Comparison of ENCODE assay signal across 26 cellular contexts in the genomic region with DNA sequence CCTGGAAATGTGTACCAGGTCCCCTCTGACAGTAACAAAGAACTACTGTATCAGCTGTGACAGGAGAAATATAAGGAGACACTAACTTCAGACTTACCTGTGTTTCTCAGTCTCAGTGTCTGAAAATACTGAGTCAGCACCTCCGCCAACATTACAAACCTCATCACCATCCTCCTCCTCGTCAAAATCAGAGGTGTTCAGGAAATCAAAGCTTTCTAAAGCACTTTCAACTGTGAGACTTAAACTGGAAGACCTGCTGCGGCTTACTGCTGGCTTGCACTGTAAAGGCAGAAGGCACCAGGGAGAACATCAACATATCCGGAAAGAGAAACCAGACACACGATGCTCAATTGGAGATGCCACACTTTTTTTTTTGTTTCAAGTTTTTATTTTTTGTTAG. TPM values are rescaled to one million over a fixed set of nuclear protein-coding genes. Genes with fewer than 3 reads are reported as not detected.
DNase-seq lines count a peak whose midpoint lies in the region; ATAC-seq and TF ChIP-seq lines count a peak whose summit lies in the region.
"Had no signal": no experiment of that assay in that cellular context is flagged by ENCODE, and none has a peak within 500 bp of the region (broad histone marks: within the 10 kb centered on the region; RNA-seq: fewer than 3 reads in every experiment).

No MANE protein-coding gene starts in this region.

- H3K4me1 Mint-ChIP-seq in activated CD4-positive, alpha-beta T cell treated with anti-CD3 and anti-CD28 coated beads for 36 hours = peaks cover 72% of the 10 kb centered on the region
- peaks cover 83% of the 10 kb centered on the region for H3K4me1 Mint-ChIP-seq in CD8-positive, alpha-beta T cell (ENCODE audit: low read depth)
- peaks cover 57% of the 10 kb centered on the region for H3K4me1 Mint-ChIP-seq in activated T-helper 1 cell treated with anti-CD3 and anti-CD28 coated beads, Interleukin-12 subunit alpha, Interleukin-12 subunit beta, Interleukin-2, Interleukin-4 antibody, amounts not matched to agents 30 ng/mL and 10 ng/mL and 1 ng/mL, durations not matched to agents 14 hours and 24 hours and 36 hours (ENCODE audit: low read depth)
- H3K4me1 Mint-ChIP-seq in naive thymus-derived CD4-positive, alpha-beta T cell = peaks cover 37 to 93% (median 89%) of the 10 kb centered on the region in 7 donors

- H3K27me3 ChIP-seq in CD8-positive, alpha-beta T cell (ENCODE audit: insufficient read depth, low read length) = no peaks in the 10 kb centered on the region
- no peaks in the 10 kb centered on the region for H3K27me3 ChIP-seq in naive thymus-derived CD4-positive, alpha-beta T cell (ENCODE audit: control insufficient read depth in 2 of 2, insufficient read depth in 2 of 2, low read length in 2 of 2)

- peaks cover 75% of the 10 kb centered on the region for H3K36me3 ChIP-seq in CD8-positive, alpha-beta T cell (ENCODE audit: insufficient read depth, low read length)
- peaks cover 44 to 78% (median 52%) of the 10 kb centered on the region in 3 experiments for H3K36me3 ChIP-seq in naive thymus-derived CD4-positive, alpha-beta T cell (ENCODE audit: control insufficient read depth in 2 of 3, insufficient read depth in 3 of 3, low read length in 3 of 3)

- no peaks in the 10 kb centered on the region for H3K27me3 Mint-ChIP-seq in activated CD4-positive, alpha-beta T cell treated with anti-CD3 and anti-CD28 coated beads for 36 hours
- no peaks in the 10 kb centered on the region for H3K27me3 Mint-ChIP-seq in CD8-positive, alpha-beta T cell (ENCODE audit: low read depth)
- no peaks in the 10 kb centered on the region for H3K27me3 Mint-ChIP-seq in activated T-helper 1 cell treated with anti-CD3 and anti-CD28 coated beads, Interleukin-12 subunit alpha, Interleukin-12 subunit beta, Interleukin-2, Interleukin-4 antibody, amounts not matched to agents 30 ng/mL and 10 ng/mL and 1 ng/mL, durations not matched to agents 14 hours and 24 hours and 36 hours (ENCODE audit: insufficient read depth)
- no peaks in the 10 kb centered on the region for H3K27me3 Mint-ChIP-seq in naive thymus-derived CD4-positive, alpha-beta T cell

- ATAC-seq in activated CD4-positive, alpha-beta T cell treated with anti-CD3 and anti-CD28 coated beads for 36 hours = peak; percentile 77
- ATAC-seq in CD8-positive, alpha-beta T cell = peak; percentile 77
- peak; percentile 84 for ATAC-seq in naive thymus-derived CD4-positive, alpha-beta T cell
- ATAC-seq in GM18873 (IDR thresholded peaks at IDR 0.05; ENCODE audit: low FRiP score, unreplicated experiment) = no peak
- no peak for ATAC-seq in GM18870 (IDR thresholded peaks at IDR 0.05; ENCODE audit: unreplicated experiment)
- ATAC-seq in left lobe of liver = no peak

- H3K27ac ChIP-seq in CD8-positive, alpha-beta T cell (ENCODE audit: low read depth, low read length) = no peak overlapping the region
- H3K27ac ChIP-seq in naive thymus-derived CD4-positive, alpha-beta T cell (ENCODE audit: low read depth, low read length) = peak overlapping the region; percentile 36
- H3K27ac ChIP-seq: GM23248 had no signal

- H3K9me3 ChIP-seq in CD8-positive, alpha-beta T cell (ENCODE audit: low read length) = no peaks in the 10 kb centered on the region
- no peaks in the 10 kb centered on the region for H3K9me3 ChIP-seq in naive thymus-derived CD4-positive, alpha-beta T cell (ENCODE audit: control insufficient read depth in 2 of 3, low read length in 3 of 3)
- H3K9me3 ChIP-seq: Caco-2 had no signal

- POLR2A ChIA-PET in activated CD4-positive, alpha-beta T cell treated with anti-CD3 and anti-CD28 coated beads for 36 hours (lab: Charles Lee) = no interaction called here
- POLR2A ChIA-PET in CD8-positive, alpha-beta T cell (lab: Charles Lee) = interaction anchor here (0.6 to 1.2 kb wide), 3 partner anchors 169 to 179 kb away, joined by 3 to 5 read pairs (median 4); no protein-coding TSS in a partner anchor
- POLR2A ChIA-PET in naive thymus-derived CD4-positive, alpha-beta T cell (lab: Charles Lee) = interaction anchor here (0.6 to 1.3 kb wide), 5 partner anchors 10 to 187 kb away, joined by 3 to 6 read pairs (median 3); no protein-coding TSS in a partner anchor

- peak overlapping the region; percentile 24 for H3K4me3 Mint-ChIP-seq in activated CD4-positive, alpha-beta T cell treated with anti-CD3 and anti-CD28 coated beads for 36 hours
- peak overlapping the region; percentile 5 for H3K4me3 Mint-ChIP-seq in CD8-positive, alpha-beta T cell
- no peak overlapping the region for H3K4me3 Mint-ChIP-seq in activated T-helper 1 cell treated with anti-CD3 and anti-CD28 coated beads, Interleukin-12 subunit alpha, Interleukin-12 subunit beta, Interleukin-2, Interleukin-4 antibody, amounts not matched to agents 30 ng/mL and 10 ng/mL and 1 ng/mL, durations not matched to agents 14 hours and 24 hours and 36 hours
- H3K4me3 Mint-ChIP-seq in naive thymus-derived CD4-positive, alpha-beta T cell = peak overlapping the region; percentile 14 to 79 (median 64)
- H3K4me3 Mint-ChIP-seq: HFFc6 had no signal

- H3K9me3 Mint-ChIP-seq in activated CD4-positive, alpha-beta T cell treated with anti-CD3 and anti-CD28 coated beads for 36 hours (ENCODE audit: low read depth) = no peaks in the 10 kb centered on the region
- no peaks in the 10 kb centered on the region for H3K9me3 Mint-ChIP-seq in CD8-positive, alpha-beta T cell
- no peaks in the 10 kb centered on the region for H3K9me3 Mint-ChIP-seq in activated T-helper 1 cell treated with anti-CD3 and anti-CD28 coated beads, Interleukin-12 subunit alpha, Interleukin-12 subunit beta, Interleukin-2, Interleukin-4 antibody, amounts not matched to agents 30 ng/mL and 10 ng/mL and 1 ng/mL, durations not matched to agents 14 hours and 24 hours and 36 hours
- H3K9me3 Mint-ChIP-seq in naive thymus-derived CD4-positive, alpha-beta T cell = peaks cover 0 to 12% (median 0%) of the 10 kb centered on the region in 11 donors
- H3K9me3 Mint-ChIP-seq: HFFc6 had no signal

- peaks cover 56% of the 10 kb centered on the region for H3K36me3 Mint-ChIP-seq in activated CD4-positive, alpha-beta T cell treated with anti-CD3 and anti-CD28 coated beads for 36 hours (ENCODE audit: low read depth)
- H3K36me3 Mint-ChIP-seq in CD8-positive, alpha-beta T cell = peaks cover 94% of the 10 kb centered on the region
- H3K36me3 Mint-ChIP-seq in activated T-helper 1 cell treated with anti-CD3 and anti-CD28 coated beads, Interleukin-12 subunit alpha, Interleukin-12 subunit beta, Interleukin-2, Interleukin-4 antibody, amounts not matched to agents 30 ng/mL and 10 ng/mL and 1 ng/mL, durations not matched to agents 14 hours and 24 hours and 36 hours (ENCODE audit: low read depth) = peaks cover 62% of the 10 kb centered on the region
- H3K36me3 Mint-ChIP-seq in naive thymus-derived CD4-positive, alpha-beta T cell = peaks cover 4 to 87% (median 78%) of the 10 kb centered on the region in 5 donors

- peaks cover 57% of the 10 kb centered on the region for H3K4me1 ChIP-seq in CD8-positive, alpha-beta T cell (ENCODE audit: insufficient read depth, low read length)
- peaks cover 0 to 50% of the 10 kb centered on the region in 2 donors for H3K4me1 ChIP-seq in naive thymus-derived CD4-positive, alpha-beta T cell (ENCODE audit: control insufficient read depth in 2 of 2, insufficient read depth in 2 of 2, low read length in 2 of 2)
- H3K4me1 ChIP-seq: Caco-2 had no signal

- TF ChIP-seq CTCF in CD8-positive, alpha-beta T cell (IDR thresholded peaks at IDR 0.05) = no peak

- peak overlapping the region; percentile 76 for H3K27ac Mint-ChIP-seq in activated CD4-positive, alpha-beta T cell treated with anti-CD3 and anti-CD28 coated beads for 36 hours
- H3K27ac Mint-ChIP-seq in CD8-positive, alpha-beta T cell = peak overlapping the region; percentile 90
- H3K27ac Mint-ChIP-seq in activated T-helper 1 cell treated with anti-CD3 and anti-CD28 coated beads, Interleukin-12 subunit alpha, Interleukin-12 subunit beta, Interleukin-2, Interleukin-4 antibody, amounts not matched to agents 30 ng/mL and 10 ng/mL and 1 ng/mL, durations not matched to agents 14 hours and 24 hours and 36 hours = peak overlapping the region; percentile 76
- H3K27ac Mint-ChIP-seq in naive thymus-derived CD4-positive, alpha-beta T cell = peak overlapping the region; percentile 80 to 96 (median 93)
- H3K27ac Mint-ChIP-seq: HFFc6 had no signal

- H3K4me3 ChIP-seq in CD8-positive, alpha-beta T cell (ENCODE audit: low read depth, low read length) = no peak overlapping the region
- no peak overlapping the region for H3K4me3 ChIP-seq in naive thymus-derived CD4-positive, alpha-beta T cell (ENCODE audit: low read length)
- H3K4me3 ChIP-seq: coronary artery, GM23248, lung had no signal

- intact Hi-C loops in activated CD4-positive, alpha-beta T cell treated with anti-CD3 and anti-CD28 coated beads for 36 hours (cut with DNase I, micrococcal nuclease) = no loop called here
- intact Hi-C loops in CD8-positive, alpha-beta T cell (cut with DNase I, micrococcal nuclease) = no loop called here
- intact Hi-C loops in activated T-helper 1 cell treated with anti-CD3 and anti-CD28 coated beads, Interleukin-12 subunit alpha, Interleukin-12 subunit beta, Interleukin-2, Interleukin-4 antibody, amounts not matched to agents 30 ng/mL and 10 ng/mL and 1 ng/mL, durations not matched to agents 14 hours and 24 hours and 36 hours (cut with micrococcal nuclease) = no loop called here
- intact Hi-C loops in naive thymus-derived CD4-positive, alpha-beta T cell (cut with micrococcal nuclease) = no loop called here

- DNase-seq in activated CD4-positive, alpha-beta T cell treated with anti-CD3 and anti-CD28 coated beads for 36 hours = peak; percentile 38
- no peak for DNase-seq in activated CD4-positive, alpha-beta T cell treated with anti-CD3 and anti-CD28 coated beads for 48 hours
- peak in 2 of 7 experiments; percentile 21 to 54 for DNase-seq in CD8-positive, alpha-beta T cell
- DNase-seq in activated T-helper 1 cell treated with anti-CD3 and anti-CD28 coated beads, Interleukin-12 subunit alpha, Interleukin-12 subunit beta, Interleukin-2, Interleukin-4 antibody, amounts not matched to agents 30 ng/mL and 10 ng/mL and 1 ng/mL, durations not matched to agents 14 hours and 24 hours and 36 hours (ENCODE audit: low spot score) = no peak
- DNase-seq in naive thymus-derived CD4-positive, alpha-beta T cell = peak in 7 of 9 donors; percentile 37 to 73 (median 59)
- DNase-seq in left lobe of liver (ENCODE audit: low spot score) = no peak
- DNase-seq: 8988T, AML-193, Caco-2, Kasumi-1, kidney, NCI-H1092, NCI-H2029, NCI-H345, NCI-H82, Right ventricle myocardium superior had no signal

- CTCF ChIA-PET in activated CD4-positive, alpha-beta T cell treated with anti-CD3 and anti-CD28 coated beads for 36 hours (lab: Charles Lee) = interaction anchor here (0.6 to 0.7 kb wide), 3 partner anchors 191 to 851 kb away, joined by 3 to 4 read pairs (median 3); no protein-coding TSS in a partner anchor
- CTCF ChIA-PET in CD8-positive, alpha-beta T cell (lab: Charles Lee) = no interaction called here
- CTCF ChIA-PET in naive thymus-derived CD4-positive, alpha-beta T cell (lab: Charles Lee) = interaction anchor here (2.2 kb wide), 1 partner anchor 179 kb away, joined by 8 read pairs; no protein-coding TSS in a partner anchor

RNA-seq across cellular contexts. Expression of gene ARMH2, which starts 40.3 kb away (rescaled TPM):
- total RNA-seq in activated CD4-positive, alpha-beta T cell treated with anti-CD3 and anti-CD28 coated beads for 36 hours = not detected
- under 1 TPM in 1 of 2 experiments, not detected in 1; 0.44 TPM for total RNA-seq in CD8-positive, alpha-beta T cell
- not detected in 2 replicates for total RNA-seq in activated T-helper 1 cell treated with anti-CD3 and anti-CD28 coated beads, Interleukin-12 subunit alpha, Interleukin-12 subunit beta, Interleukin-2, Interleukin-4 antibody, amounts not matched to agents 30 ng/mL and 10 ng/mL and 1 ng/mL, durations not matched to agents 14 hours and 24 hours and 36 hours
- 1 to 10 TPM; 1.3 to 9.4 (median 5.0) TPM for total RNA-seq in naive thymus-derived CD4-positive, alpha-beta T cell
- polyA plus RNA-seq in naive thymus-derived CD4-positive, alpha-beta T cell = under 1 TPM in 1 of 2 donors, not detected in 1; 0.70 TPM
- total RNA-seq in left lobe of liver = not detected
- total RNA-seq: bronchial epithelial cell, Caco-2, Daoy, GM23248, HFFc6, kidney, OCI-LY7, Right ventricle myocardium superior, skeletal muscle tissue had no signal
- polyA plus RNA-seq: GM23248 had no signal

Comparison
In these comparisons a context has a peak if more than half of its experiments do, and no peak if none do; other contexts are left out.
1. DNase-seq: peak in activated CD4-positive, alpha-beta T cell treated with anti-CD3 and anti-CD28 coated beads for 36 hours (single experiment) and naive thymus-derived CD4-positive, alpha-beta T cell (7 of 9); none in activated CD4-positive, alpha-beta T cell treated with anti-CD3 and anti-CD28 coated beads for 48 hours (single experiment), activated T-helper 1 cell treated with anti-CD3 and anti-CD28 coated beads, Interleukin-12 subunit alpha, Interleukin-12 subunit beta, Interleukin-2, Interleukin-4 antibody, amounts not matched to agents 30 ng/mL and 10 ng/mL and 1 ng/mL, durations not matched to agents 14 hours and 24 hours and 36 hours (single experiment) and left lobe of liver (single experiment).
2. ATAC-seq: peak in activated CD4-positive, alpha-beta T cell treated with anti-CD3 and anti-CD28 coated beads for 36 hours (single experiment), CD8-positive, alpha-beta T cell (single experiment) and naive thymus-derived CD4-positive, alpha-beta T cell (single experiment); none in GM18873 (single experiment), GM18870 (single experiment) and left lobe of liver (single experiment).
3. Peak in every context shown above with its lines, with median percentiles within 50 percentile points of each other: H3K27ac Mint-ChIP-seq.